In genomic region chr3:172231318-172231901, GRCh38 we compare ENCODE assay signal across 36 cellular contexts.
"Had no signal": no experiment of that assay in that cellular context is flagged by ENCODE, and none has a peak within 500 bp of the region (broad histone marks: within the 10 kb centered on the region; RNA-seq: fewer than 3 reads in every experiment).

No MANE protein-coding gene starts in this region.

- H3K36me3 ChIP-seq: breast epithelium had no signal

- H3K9me3 ChIP-seq: ascending aorta, body of pancreas, breast epithelium had no signal

- H3K9me3 Mint-ChIP-seq: activated B cell treated with CpG ODN at 0.5 μM for 24 hours; activated CD4-positive, alpha-beta memory T cell treated with anti-CD3 and anti-CD28 coated beads for 36 hours; activated CD4-positive, alpha-beta T cell treated with anti-CD3 and anti-CD28 coated beads, Interleukin-2, amount 10 ng/mL, durations not matched to agents 24 days and 14 days; activated CD8-positive, alpha-beta T cell treated with anti-CD3 and anti-CD28 coated beads for 36 hours; activated naive CD4-positive, alpha-beta T cell treated with anti-CD3 and anti-CD28 coated beads, Interleukin-2, amount 10 ng/mL, durations not matched to agents 7 days and 5 days; activated naive CD4-positive, alpha-beta T cell treated with anti-CD3 and anti-CD28 coated beads, Interleukin-2, amount 50 U/mL, for 24 hours; activated naive CD8-positive, alpha-beta T cell treated with anti-CD3 and anti-CD28 coated beads, Interleukin-2, amount 50 U/mL, for 24 hours; activated T-cell treated with anti-CD3 and anti-CD28 coated beads, Interleukin-2, amount 50 U/mL, for 4 hours; activated T-cell treated with anti-CD3 and anti-CD28 coated beads, Interleukin-2, amount 50 U/mL, for 72 hours; activated T-helper 1 cell treated with anti-CD3 and anti-CD28 coated beads, Interleukin-12 subunit alpha, Interleukin-12 subunit beta, Interleukin-2, Interleukin-4 antibody, amounts not matched to agents 30 ng/mL and 10 ng/mL and 1 ng/mL, durations not matched to agents 14 hours and 24 hours and 36 hours; activated T-helper 17 cell treated with anti-CD3 and anti-CD28 coated beads, Interleukin-2, amount 50 U/mL, for 72 hours; T-helper 1 cell treated with Interleukin-12 subunit alpha and Interleukin-12 subunit beta and Interleukin-4 antibody, amounts not matched to agents 30 μg/mL and 1 μg/mL, for 36 hours; T-helper 2 cell treated with Interferon-gamma antibody and Interleukin-4, amounts not matched to agents 5 μg/mL and 100 μg/mL, for 36 hours had no signal

- ATAC-seq: activated CD8-positive, alpha-beta T cell treated with anti-CD3 and anti-CD28 coated beads for 36 hours; activated naive CD8-positive, alpha-beta T cell treated with anti-CD3 and anti-CD28 coated beads, Interleukin-2, amount 50 U/mL, for 24 hours; activated T-cell treated with anti-CD3 and anti-CD28 coated beads, Interleukin-2, amount 50 U/mL, for 4 hours; activated T-cell treated with anti-CD3 and anti-CD28 coated beads, Interleukin-2, amount 50 U/mL, for 72 hours; activated T-helper 17 cell treated with anti-CD3 and anti-CD28 coated beads, Interleukin-2, amount 50 U/mL, for 72 hours; body of pancreas had no signal

- H3K36me3 Mint-ChIP-seq: activated naive CD4-positive, alpha-beta T cell treated with anti-CD3 and anti-CD28 coated beads, Interleukin-2, amount 10 ng/mL, durations not matched to agents 7 days and 5 days had no signal

- H3K4me3 Mint-ChIP-seq: activated B cell treated with CpG ODN at 0.5 μM for 24 hours; activated CD4-positive, alpha-beta memory T cell treated with anti-CD3 and anti-CD28 coated beads for 36 hours; activated CD4-positive, alpha-beta T cell treated with anti-CD3 and anti-CD28 coated beads, Interleukin-2, amount 10 ng/mL, durations not matched to agents 24 days and 14 days; activated CD8-positive, alpha-beta T cell treated with anti-CD3 and anti-CD28 coated beads for 36 hours; activated naive CD4-positive, alpha-beta T cell treated with anti-CD3 and anti-CD28 coated beads, Interleukin-2, amount 10 ng/mL, durations not matched to agents 7 days and 5 days; activated naive CD4-positive, alpha-beta T cell treated with anti-CD3 and anti-CD28 coated beads, Interleukin-2, amount 50 U/mL, for 24 hours; activated naive CD8-positive, alpha-beta T cell; activated naive CD8-positive, alpha-beta T cell treated with anti-CD3 and anti-CD28 coated beads, Interleukin-2, amount 10 ng/mL, durations not matched to agents 7 days and 5 days; activated naive CD8-positive, alpha-beta T cell treated with anti-CD3 and anti-CD28 coated beads, Interleukin-2, amount 50 U/mL, for 24 hours; activated T-cell treated with anti-CD3 and anti-CD28 coated beads, Interleukin-2, amount 50 U/mL, for 4 hours; activated T-cell treated with anti-CD3 and anti-CD28 coated beads, Interleukin-2, amount 50 U/mL, for 72 hours; activated T-helper 1 cell treated with anti-CD3 and anti-CD28 coated beads, Interleukin-12 subunit alpha, Interleukin-12 subunit beta, Interleukin-2, Interleukin-4 antibody, amounts not matched to agents 30 ng/mL and 10 ng/mL and 1 ng/mL, durations not matched to agents 14 hours and 24 hours and 36 hours; activated T-helper 17 cell treated with anti-CD3 and anti-CD28 coated beads, Interleukin-2, amount 50 U/mL, for 72 hours; T-helper 1 cell treated with Interleukin-12 subunit alpha and Interleukin-12 subunit beta and Interleukin-4 antibody, amounts not matched to agents 30 μg/mL and 1 μg/mL, for 36 hours; T-helper 2 cell treated with Interferon-gamma antibody and Interleukin-4, amounts not matched to agents 5 μg/mL and 100 μg/mL, for 36 hours had no signal

- H3K27me3 ChIP-seq: ascending aorta, body of pancreas, brain microvascular endothelial cell, breast epithelium had no signal

- H3K4me1 ChIP-seq: breast epithelium had no signal

- H3K4me3 ChIP-seq: ascending aorta, body of pancreas, breast epithelium had no signal

- FAIRE-seq: TTC549 had no signal

- H3K27ac Mint-ChIP-seq: activated B cell treated with CpG ODN at 0.5 μM for 24 hours; activated CD4-positive, alpha-beta memory T cell treated with anti-CD3 and anti-CD28 coated beads for 36 hours; activated CD4-positive, alpha-beta T cell treated with anti-CD3 and anti-CD28 coated beads, Interleukin-2, amount 10 ng/mL, durations not matched to agents 24 days and 14 days; activated CD8-positive, alpha-beta T cell treated with anti-CD3 and anti-CD28 coated beads for 36 hours; activated naive CD4-positive, alpha-beta T cell treated with anti-CD3 and anti-CD28 coated beads, Interleukin-2, amount 10 ng/mL, durations not matched to agents 7 days and 5 days; activated naive CD4-positive, alpha-beta T cell treated with anti-CD3 and anti-CD28 coated beads, Interleukin-2, amount 50 U/mL, for 24 hours; activated naive CD8-positive, alpha-beta T cell; activated naive CD8-positive, alpha-beta T cell treated with anti-CD3 and anti-CD28 coated beads, Interleukin-2, amount 10 ng/mL, durations not matched to agents 7 days and 5 days; activated naive CD8-positive, alpha-beta T cell treated with anti-CD3 and anti-CD28 coated beads, Interleukin-2, amount 50 U/mL, for 24 hours; activated T-helper 1 cell treated with anti-CD3 and anti-CD28 coated beads, Interleukin-12 subunit alpha, Interleukin-12 subunit beta, Interleukin-2, Interleukin-4 antibody, amounts not matched to agents 30 ng/mL and 10 ng/mL and 1 ng/mL, durations not matched to agents 14 hours and 24 hours and 36 hours; activated T-helper 17 cell treated with anti-CD3 and anti-CD28 coated beads, Interleukin-2, amount 50 U/mL, for 72 hours; T-helper 1 cell treated with Interleukin-12 subunit alpha and Interleukin-12 subunit beta and Interleukin-4 antibody, amounts not matched to agents 30 μg/mL and 1 μg/mL, for 36 hours; T-helper 2 cell treated with Interferon-gamma antibody and Interleukin-4, amounts not matched to agents 5 μg/mL and 100 μg/mL, for 36 hours had no signal

- H3K27ac ChIP-seq: ascending aorta, body of pancreas, brain microvascular endothelial cell, breast epithelium, VCaP had no signal

- DNase-seq: activated B cell treated with CpG ODN at 0.5 μM for 24 hours; activated CD4-positive, alpha-beta memory T cell treated with anti-CD3 and anti-CD28 coated beads for 36 hours; activated CD4-positive, alpha-beta T cell treated with anti-CD3 and anti-CD28 coated beads for 4 hours; activated CD4-positive, alpha-beta T cell treated with anti-CD3 and anti-CD28 coated beads, Interleukin-2, amount 10 ng/mL, durations not matched to agents 24 days and 14 days; activated CD4-positive, alpha-beta T cell treated with anti-CD3 and anti-CD28 coated beads, Interleukin-2, amount 50 U/mL, for 1 hour; activated CD4-positive, alpha-beta T cell treated with anti-CD3 and anti-CD28 coated beads, Interleukin-2, amount 50 U/mL, for 4 hours; activated CD4-positive, CD25-positive, alpha-beta regulatory T cell treated with anti-CD3 and anti-CD28 coated beads, Interleukin-2, amount 50 U/mL, for 72 hours; activated CD8-positive, alpha-beta memory T cell treated with anti-CD3 and anti-CD28 coated beads, Interleukin-2, amount 50 U/mL, for 4 hours; activated CD8-positive, alpha-beta T cell treated with anti-CD3 and anti-CD28 coated beads for 36 hours; activated gamma-delta T cell; activated naive CD4-positive, alpha-beta T cell treated with anti-CD3 and anti-CD28 coated beads, Interleukin-2, amount 10 ng/mL, durations not matched to agents 7 days and 5 days; activated naive CD4-positive, alpha-beta T cell treated with Interleukin-2 at 50 U/mL for 16 hours; activated naive CD8-positive, alpha-beta T cell treated with anti-CD3 and anti-CD28 coated beads, Interleukin-2, amount 10 ng/mL, durations not matched to agents 7 days and 5 days; activated naive CD8-positive, alpha-beta T cell treated with anti-CD3 and anti-CD28 coated beads, Interleukin-2, amount 50 U/mL, for 24 hours; activated T-cell treated with anti-CD3 and anti-CD28 coated beads for 4 hours; activated T-cell treated with anti-CD3 and anti-CD28 coated beads, Interleukin-2, amount 50 U/mL, for 1 hour; activated T-cell treated with anti-CD3 and anti-CD28 coated beads, Interleukin-2, amount 50 U/mL, for 4 hours; activated T-cell treated with anti-CD3 and anti-CD28 coated beads, Interleukin-2, amount 50 U/mL, for 72 hours; amygdala; anterior cingulate cortex; body of pancreas; brain microvascular endothelial cell; central memory CD4-positive, alpha-beta T cell; T-helper 1 cell; T-helper 2 cell; T-helper 9 cell had no signal

- H3K27me3 Mint-ChIP-seq: activated B cell treated with CpG ODN at 0.5 μM for 24 hours; activated CD4-positive, alpha-beta memory T cell treated with anti-CD3 and anti-CD28 coated beads for 36 hours; activated CD4-positive, alpha-beta T cell treated with anti-CD3 and anti-CD28 coated beads, Interleukin-2, amount 10 ng/mL, durations not matched to agents 24 days and 14 days; activated CD8-positive, alpha-beta T cell treated with anti-CD3 and anti-CD28 coated beads for 36 hours; activated naive CD4-positive, alpha-beta T cell treated with anti-CD3 and anti-CD28 coated beads, Interleukin-2, amount 10 ng/mL, durations not matched to agents 7 days and 5 days; activated naive CD4-positive, alpha-beta T cell treated with anti-CD3 and anti-CD28 coated beads, Interleukin-2, amount 50 U/mL, for 24 hours; activated naive CD8-positive, alpha-beta T cell; activated naive CD8-positive, alpha-beta T cell treated with anti-CD3 and anti-CD28 coated beads, Interleukin-2, amount 10 ng/mL, durations not matched to agents 7 days and 5 days; activated naive CD8-positive, alpha-beta T cell treated with anti-CD3 and anti-CD28 coated beads, Interleukin-2, amount 50 U/mL, for 24 hours; activated T-helper 17 cell treated with anti-CD3 and anti-CD28 coated beads, Interleukin-2, amount 50 U/mL, for 72 hours had no signal

- H3K4me1 Mint-ChIP-seq: activated B cell treated with CpG ODN at 0.5 μM for 24 hours; activated CD4-positive, alpha-beta T cell treated with anti-CD3 and anti-CD28 coated beads, Interleukin-2, amount 10 ng/mL, durations not matched to agents 24 days and 14 days; activated naive CD4-positive, alpha-beta T cell treated with anti-CD3 and anti-CD28 coated beads, Interleukin-2, amount 10 ng/mL, durations not matched to agents 7 days and 5 days; activated naive CD8-positive, alpha-beta T cell treated with anti-CD3 and anti-CD28 coated beads, Interleukin-2, amount 10 ng/mL, durations not matched to agents 7 days and 5 days; activated naive CD8-positive, alpha-beta T cell treated with anti-CD3 and anti-CD28 coated beads, Interleukin-2, amount 50 U/mL, for 24 hours had no signal
